Comparison of ENCODE assay signal across 1 cellular context in genomic region chr17:1997587-1998425, GRCh38.
TF ChIP-seq lines count a peak whose summit lies in the region.

No MANE protein-coding gene starts in this region.

TF ChIP-seq in HepG2, 621 proteins besides CTCF, POLR2A, EP300 and RAD21 (continued from another document and continues in another):
- TF ChIP-seq ZBTB37 (CRISPR knock-in tag; IDR thresholded peaks at IDR 0.05) (no peak), IKZF4 (CRISPR knock-in tag; IDR thresholded peaks at IDR 0.05; ENCODE audit: borderline replicate concordance, low read depth, not compliant biosample characterization) (no peak), FOSL1 (CRISPR knock-in tag; IDR thresholded peaks at IDR 0.05; ENCODE audit: borderline replicate concordance) (no peak), ZNF816 (CRISPR knock-in tag; IDR thresholded peaks at IDR 0.05; ENCODE audit: borderline replicate concordance) (no peak), ZBTB21 (CRISPR knock-in tag; IDR thresholded peaks at IDR 0.05) (no peak), ZNF615 (CRISPR knock-in tag; IDR thresholded peaks at IDR 0.05; ENCODE audit: borderline replicate concordance) (no peak), ZNF556 (CRISPR knock-in tag; IDR thresholded peaks at IDR 0.05; ENCODE audit: borderline replicate concordance) (no peak), ZNF280D (CRISPR knock-in tag; IDR thresholded peaks at IDR 0.05) (no peak), AKNA (CRISPR knock-in tag; IDR thresholded peaks at IDR 0.05; ENCODE audit: borderline replicate concordance) (no peak), NBN (conservative IDR thresholded peaks at IDR 0.05) (no peak), NFRKB (IDR thresholded peaks at IDR 0.05) (no peak), THRA (CRISPR knock-in tag; IDR thresholded peaks at IDR 0.05; ENCODE audit: borderline replicate concordance) (no peak), ZNF704 (CRISPR knock-in tag; IDR thresholded peaks at IDR 0.05; ENCODE audit: borderline replicate concordance) (no peak), ZNF577 (CRISPR knock-in tag; IDR thresholded peaks at IDR 0.05; ENCODE audit: borderline replicate concordance, low read depth) (no peak), HNRNPLL (IDR thresholded peaks at IDR 0.05; ENCODE audit: low read depth, low read length, poor library complexity, severe bottlenecking) (peak; percentile 23), ZNF296 (CRISPR knock-in tag; conservative IDR thresholded peaks at IDR 0.05) (no peak), TRAFD1 (CRISPR knock-in tag; IDR thresholded peaks at IDR 0.05; ENCODE audit: borderline replicate concordance) (no peak), KLF6 (CRISPR knock-in tag; IDR thresholded peaks at IDR 0.05) (0 out of 2 replicates have a peak, but pooled peaks have one; percentile 37), ZNF430 (CRISPR knock-in tag; IDR thresholded peaks at IDR 0.05) (no peak; the same call in 1 of the 2 replicates), CERS6 (CRISPR knock-in tag; IDR thresholded peaks at IDR 0.05) (no peak), JUNB (CRISPR knock-in tag; IDR thresholded peaks at IDR 0.05; ENCODE audit: borderline replicate concordance) (no peak), NR2F1 (CRISPR knock-in tag; IDR thresholded peaks at IDR 0.05) (no peak), ZBTB38 (CRISPR knock-in tag; IDR thresholded peaks at IDR 0.05) (no peak), ARNT2 (CRISPR knock-in tag; IDR thresholded peaks at IDR 0.05; ENCODE audit: low read depth) (no peak), SOX13 (IDR thresholded peaks at IDR 0.05) (no peak), SOX13 (CRISPR knock-in tag; conservative IDR thresholded peaks at IDR 0.05 in 1 of 2, IDR thresholded peaks at IDR 0.05 in 1 of 2) (peak in 1 of 2 experiments; percentile 54; a peak in 1 of 4 replicates), ZFP62 (CRISPR knock-in tag; IDR thresholded peaks at IDR 0.05) (no peak), MEIS1 (CRISPR knock-in tag; IDR thresholded peaks at IDR 0.05; ENCODE audit: borderline replicate concordance) (no peak), ZNF142 (CRISPR knock-in tag; IDR thresholded peaks at IDR 0.05) (no peak), FOXK1 (CRISPR knock-in tag; IDR thresholded peaks at IDR 0.05; ENCODE audit: borderline replicate concordance, low read depth) (no peak), TOPORS (CRISPR knock-in tag; IDR thresholded peaks at IDR 0.05) (peak; percentile 77; the same call in 1 of the 2 replicates), IKZF5 (CRISPR knock-in tag; IDR thresholded peaks at IDR 0.05) (no peak), KLF13 (CRISPR knock-in tag; IDR thresholded peaks at IDR 0.05) (no peak), ZNF629 (CRISPR knock-in tag; conservative IDR thresholded peaks at IDR 0.05) (no peak), ZNF382 (CRISPR knock-in tag; IDR thresholded peaks at IDR 0.05; ENCODE audit: borderline replicate concordance) (no peak), THAP11 (CRISPR knock-in tag; IDR thresholded peaks at IDR 0.05) (no peak), ATF7-NPFF (CRISPR knock-in tag; IDR thresholded peaks at IDR 0.05; ENCODE audit: low read depth) (no peak), HNRNPH1 (optimal IDR thresholded peaks at IDR 0.05; ENCODE audit: low read depth, low read length) (no peak), HOXA5 (CRISPR knock-in tag; IDR thresholded peaks at IDR 0.05) (no peak), ZNF501 (CRISPR knock-in tag; IDR thresholded peaks at IDR 0.05) (no peak), HNF4A (CRISPR knock-in tag; IDR thresholded peaks at IDR 0.05) (peak; percentile 48)
